10 cellular contexts compared by ENCODE assay signal in genomic region chr18:45517181-45517741, GRCh38.
DNase-seq lines count a peak whose midpoint lies in the region; TF ChIP-seq lines count a peak whose summit lies in the region.
"Had no signal": no experiment of that assay in that cellular context is flagged by ENCODE, and none has a peak within 500 bp of the region (broad histone marks: within the 10 kb centered on the region; RNA-seq: fewer than 3 reads in every experiment).

No MANE protein-coding gene starts in this region.

- DNase-seq in GM03348 (ENCODE audit: low spot score), result peak; percentile 77
- DNase-seq in coronary artery (ENCODE audit: low spot score), result peak; percentile 90
- peak; percentile 70 for DNase-seq in left kidney (ENCODE audit: low read depth, low spot score)
- DNase-seq in smooth muscle cell (lab: John Stamatoyannopoulos, UW; ENCODE audit: unreplicated experiment), result no peak
- no peak for DNase-seq in NCI-H1694 treated with DMSO at 0.1 percent for 48 hours (lab: John Stamatoyannopoulos, UW)
- no peak for DNase-seq in HK-2 (ENCODE audit: unreplicated experiment)
- no peak for DNase-seq in NCI-H2081 treated with DMSO at 0.1 percent for 48 hours (lab: John Stamatoyannopoulos, UW)
- no peak for DNase-seq in DMS53 treated with DMSO at 0.1 percent for 48 hours (lab: John Stamatoyannopoulos, UW; ENCODE audit: unreplicated experiment)
- DNase-seq: activated CD4-positive, alpha-beta T cell treated with anti-CD3 and anti-CD28 coated beads, Interleukin-2, amount 50 U/mL, for 1 hour; NCI-H774 had no signal

- H4K20me1 ChIP-seq in smooth muscle cell (ENCODE audit: low read depth), result no peaks in the 10 kb centered on the region

- peaks cover 11% of the 10 kb centered on the region for H3F3A ChIP-seq in smooth muscle cell (ENCODE audit: low read depth)

- peak overlapping the region; percentile 32 for H2AFZ ChIP-seq in smooth muscle cell (ENCODE audit: low read depth)

- H3K79me2 ChIP-seq in smooth muscle cell (ENCODE audit: low read depth), result no peaks in the 10 kb centered on the region

- H3K4me2 ChIP-seq in smooth muscle cell, result peak overlapping the region; percentile 68

- no peak overlapping the region for H3K4me3 ChIP-seq in coronary artery
- no peak overlapping the region for H3K4me3 ChIP-seq in smooth muscle cell

- no peaks in the 10 kb centered on the region for H3K36me3 ChIP-seq in smooth muscle cell (ENCODE audit: low read depth)

- H3K27ac ChIP-seq in coronary artery (peak overlapping the region; percentile 68 to 86), smooth muscle cell (ENCODE audit: low read depth) (peak overlapping the region; percentile 45)

- 29% methylated on average over 11 of the region's 11 CpGs for WGBS in smooth muscle cell (ENCODE audit: low lambda C conversion rate)

- TF ChIP-seq CTCF in coronary artery (IDR thresholded peaks at IDR 0.05) (no peak), smooth muscle cell (IDR thresholded peaks at IDR 0.05; ENCODE audit: borderline replicate concordance, insufficient read depth, poor library complexity, severe bottlenecking) (no peak)

- H3K9ac ChIP-seq in smooth muscle cell (ENCODE audit: low read depth), result no peak overlapping the region

- no peaks in the 10 kb centered on the region for H3K27me3 ChIP-seq in smooth muscle cell (ENCODE audit: low read depth)

- H3K9me3 ChIP-seq in smooth muscle cell (replicated peaks; ENCODE audit: low read depth), result no peaks in the 10 kb centered on the region

- H3K4me1 ChIP-seq in smooth muscle cell (ENCODE audit: low read depth), result peaks cover 5% of the 10 kb centered on the region

Comparison
In these comparisons a context has a peak if more than half of its experiments do, and no peak if none do; other contexts are left out.
1. DNase-seq: peak in GM03348 (single experiment), coronary artery (single experiment) and left kidney (single experiment); none in smooth muscle cell (single experiment), NCI-H1694 treated with DMSO at 0.1 percent for 48 hours (single experiment), HK-2 (single experiment), NCI-H2081 treated with DMSO at 0.1 percent for 48 hours (single experiment) and DMS53 treated with DMSO at 0.1 percent for 48 hours (single experiment).